24 cellular contexts compared by ENCODE assay signal in the genomic region with DNA sequence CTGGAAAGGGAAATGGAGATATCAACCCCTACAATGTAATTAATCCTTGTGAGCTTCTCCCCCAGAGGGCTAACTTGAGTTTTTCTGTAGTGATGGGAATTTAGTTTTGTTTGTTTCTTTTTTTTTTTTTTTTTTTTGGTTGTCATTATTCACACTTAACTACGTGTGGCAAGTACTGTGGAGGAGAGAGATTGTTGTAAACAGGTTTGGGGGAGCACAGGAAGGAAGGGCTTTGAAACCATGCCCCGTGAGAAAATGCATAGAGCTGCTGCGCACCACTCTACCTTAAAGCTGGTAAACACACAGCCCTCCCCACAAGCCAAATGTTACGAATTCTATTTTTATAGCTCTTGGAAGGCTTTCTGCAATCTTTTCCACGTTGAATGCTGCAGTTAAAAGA.
"Had no signal": no experiment of that assay in that cellular context is flagged by ENCODE, and none has a peak within 500 bp of the region (broad histone marks: within the 10 kb centered on the region; RNA-seq: fewer than 3 reads in every experiment).

No MANE protein-coding gene starts in this region.

- H3K4me3 Mint-ChIP-seq: activated CD4-positive, alpha-beta T cell treated with anti-CD3 and anti-CD28 coated beads for 36 hours; activated CD8-positive, alpha-beta memory T cell treated with anti-CD3 and anti-CD28 coated beads, Interleukin-2, amount 10 ng/mL, durations not matched to agents 7 days and 5 days; activated CD8-positive, alpha-beta T cell treated with anti-CD3 and anti-CD28 coated beads, Interleukin-2, amount 10 ng/mL, durations not matched to agents 7 days and 5 days; stimulated activated memory B cell treated with anti-CD40 and anti-IgM and Interleukin-4, amounts not matched to agents 10 μg/mL and 1 μg/mL and 100 μg/mL, for 72 hours had no signal

- H3K4me1 ChIP-seq: left lung, lower lobe of right lung, right lobe of liver, suprapubic skin, upper lobe of right lung had no signal

- H3K27ac Mint-ChIP-seq: activated CD4-positive, alpha-beta T cell treated with anti-CD3 and anti-CD28 coated beads for 36 hours; activated CD8-positive, alpha-beta memory T cell treated with anti-CD3 and anti-CD28 coated beads, Interleukin-2, amount 10 ng/mL, durations not matched to agents 7 days and 5 days; activated CD8-positive, alpha-beta T cell treated with anti-CD3 and anti-CD28 coated beads, Interleukin-2, amount 10 ng/mL, durations not matched to agents 7 days and 5 days; stimulated activated memory B cell treated with anti-CD40 and anti-IgM and Interleukin-4, amounts not matched to agents 10 μg/mL and 1 μg/mL and 100 μg/mL, for 72 hours had no signal

- H3K36me3 Mint-ChIP-seq: activated CD8-positive, alpha-beta memory T cell treated with anti-CD3 and anti-CD28 coated beads, Interleukin-2, amount 10 ng/mL, durations not matched to agents 7 days and 5 days; stimulated activated memory B cell treated with anti-CD40 and anti-IgM and Interleukin-4, amounts not matched to agents 10 μg/mL and 1 μg/mL and 100 μg/mL, for 72 hours had no signal

- H3K27me3 Mint-ChIP-seq: progenitor cell of endocrine pancreas had no signal

- H3K4me3 ChIP-seq: left lung, lower lobe of right lung, ovary, right lobe of liver, suprapubic skin, tibial artery, upper lobe of right lung had no signal

- H3K27me3 ChIP-seq: ovary, right lobe of liver, suprapubic skin, tibial artery, upper lobe of right lung had no signal

- ATAC-seq: activated CD4-positive, alpha-beta T cell treated with anti-CD3 and anti-CD28 coated beads for 36 hours; activated CD8-positive, alpha-beta memory T cell treated with anti-CD3 and anti-CD28 coated beads, Interleukin-2, amount 10 ng/mL, durations not matched to agents 7 days and 5 days; activated CD8-positive, alpha-beta T cell treated with anti-CD3 and anti-CD28 coated beads, Interleukin-2, amount 10 ng/mL, durations not matched to agents 7 days and 5 days; activated naive CD4-positive, alpha-beta T cell treated with anti-CD3 and anti-CD28 coated beads, Interleukin-2, amount 50 U/mL, for 72 hours; esophagus mucosa; left lung; lower lobe of right lung; right lobe of liver; stimulated activated memory B cell treated with anti-CD40 and anti-IgM and Interleukin-4, amounts not matched to agents 10 μg/mL and 1 μg/mL and 100 μg/mL, for 72 hours; upper lobe of right lung had no signal

- DNase-seq: activated CD4-positive, alpha-beta T cell treated with anti-CD3 and anti-CD28 coated beads for 36 hours; activated CD4-positive, CD25-positive, alpha-beta regulatory T cell; activated CD8-positive, alpha-beta memory T cell treated with anti-CD3 and anti-CD28 coated beads, Interleukin-2, amount 10 ng/mL, durations not matched to agents 7 days and 5 days; activated CD8-positive, alpha-beta T cell treated with anti-CD3 and anti-CD28 coated beads, Interleukin-2, amount 10 ng/mL, durations not matched to agents 7 days and 5 days; activated effector memory CD4-positive, alpha-beta T cell treated with anti-CD3 and anti-CD28 coated beads, Interleukin-2, amount 50 U/mL, for 16 hours; effector CD8-positive, alpha-beta T cell; foreskin fibroblast; head of caudate nucleus; hypothalamus; left lung; lower lobe of right lung; mesenchymal stem cell; ovary; right lobe of liver; stimulated activated CD4-positive, alpha-beta T cell treated with anti-CD3 and anti-CD28 coated beads, Interleukin-2, amount 100 ng/mL, for 48 hours; T-helper 1 cell; tibial artery; upper lobe of right lung had no signal

- H3K9me3 Mint-ChIP-seq: stimulated activated memory B cell treated with anti-CD40 and anti-IgM and Interleukin-4, amounts not matched to agents 10 μg/mL and 1 μg/mL and 100 μg/mL, for 72 hours had no signal

- H3K27ac ChIP-seq: left lung, lower lobe of right lung, neutrophil, ovary, right lobe of liver, suprapubic skin, tibial artery, upper lobe of right lung had no signal

- H3K4me1 Mint-ChIP-seq: activated CD4-positive, alpha-beta T cell treated with anti-CD3 and anti-CD28 coated beads for 36 hours; activated CD8-positive, alpha-beta memory T cell treated with anti-CD3 and anti-CD28 coated beads, Interleukin-2, amount 10 ng/mL, durations not matched to agents 7 days and 5 days; stimulated activated memory B cell treated with anti-CD40 and anti-IgM and Interleukin-4, amounts not matched to agents 10 μg/mL and 1 μg/mL and 100 μg/mL, for 72 hours had no signal

- H3K36me3 ChIP-seq: left lung, lower lobe of right lung, neutrophil, ovary, right lobe of liver, suprapubic skin, tibial artery, upper lobe of right lung had no signal

- H3K9me3 ChIP-seq: left lung, lower lobe of right lung, neutrophil, ovary, right lobe of liver, suprapubic skin, tibial artery, upper lobe of right lung had no signal
